ENCODE assay signal across 13 cellular contexts in the genomic region with DNA sequence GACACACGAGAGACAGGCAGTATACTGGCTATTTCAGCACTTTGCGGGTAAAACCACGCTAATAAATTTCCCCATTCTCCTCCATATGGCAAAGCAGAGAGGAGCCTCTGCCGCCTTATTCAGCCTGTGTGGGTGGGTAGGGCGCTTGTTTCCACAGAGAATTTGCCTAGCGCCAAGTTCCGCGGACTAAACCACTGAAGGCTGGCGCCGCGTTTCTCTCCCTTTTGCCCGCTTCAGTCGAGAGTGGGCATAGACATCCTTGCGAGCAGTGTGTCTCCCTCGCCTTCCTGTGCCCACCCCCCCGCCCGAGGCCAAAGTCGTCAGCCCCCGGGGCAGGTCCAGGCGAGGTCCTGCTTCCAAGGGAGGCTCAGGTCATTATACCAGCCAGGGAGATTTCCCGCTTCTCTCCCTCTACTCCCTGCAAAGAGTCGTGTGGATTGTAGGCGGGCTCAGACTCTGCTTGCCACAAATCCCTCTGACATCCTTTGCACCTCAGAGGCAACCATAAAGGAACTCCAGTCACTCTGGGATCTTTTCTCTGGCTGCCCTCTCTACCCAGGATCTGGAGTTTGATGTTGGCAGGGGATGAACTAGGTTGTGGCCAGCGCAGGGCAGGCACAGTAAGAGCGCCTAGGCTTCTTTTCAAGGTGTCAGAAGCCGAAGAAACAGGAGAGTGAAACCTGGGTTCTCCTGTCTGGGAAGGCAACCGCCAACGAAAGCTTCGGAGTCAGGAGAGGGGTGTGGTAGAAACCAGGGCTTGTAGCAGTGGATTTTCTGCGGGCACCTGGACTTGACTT. TPM values are rescaled to one million over a fixed set of nuclear protein-coding genes. Genes with fewer than 3 reads are reported as not detected.
DNase-seq lines count a peak whose midpoint lies in the region; ATAC-seq and TF ChIP-seq lines count a peak whose summit lies in the region.
"Had no signal": no experiment of that assay in that cellular context is flagged by ENCODE, and none has a peak within 500 bp of the region (broad histone marks: within the 10 kb centered on the region; RNA-seq: fewer than 3 reads in every experiment).

No MANE protein-coding gene starts in this region.

- H3K9me3 ChIP-seq in SK-N-SH = no peaks in the 10 kb centered on the region
- H3K9me3 ChIP-seq in trophoblast cell (ENCODE audit: insufficient read depth, low read depth, low read length) = peaks cover 14% of the 10 kb centered on the region
- no peaks in the 10 kb centered on the region for H3K9me3 ChIP-seq in uterus

- POLR2A ChIA-PET in SK-N-SH (lab: Yijun Ruan, JAX) = no interaction called here

- H2BK5ac ChIP-seq in trophoblast cell (ENCODE audit: low read depth, low read length, poor library complexity) = no peak overlapping the region

- no peak overlapping the region for H3K18ac ChIP-seq in trophoblast cell (ENCODE audit: low read length)

- H4K12ac ChIP-seq in trophoblast cell (ENCODE audit: low read depth, low read length) = no peak overlapping the region

- H3K4me3 ChIP-seq in SK-N-SH (ENCODE audit: low read depth in 2 of 2, low read length in 1 of 2) = peak overlapping the region in 1 of 2 experiments; percentile 24; a peak in 1 of 4 replicates
- H3K4me3 ChIP-seq in trophoblast cell (ENCODE audit: low read depth, low read length) = no peak overlapping the region
- no peak overlapping the region for H3K4me3 ChIP-seq in uterus
- H3K4me3 ChIP-seq: lung had no signal

- H3F3A ChIP-seq in SK-N-SH (replicated peaks; ENCODE audit: insufficient read depth) = no peaks in the 10 kb centered on the region

- DNase-seq in COLO668 (lab: John Stamatoyannopoulos, UW; ENCODE audit: unreplicated experiment) (peak; percentile 29), SK-N-SH (peak; percentile 58), left ventricle myocardium superior (no peak), trophoblast cell (no peak), epidermal melanocyte (ENCODE audit: insufficient read length, low spot score) (no peak), uterus (no peak), HCEC 1CT (no peak)
- DNase-seq: activated CD8-positive, alpha-beta T cell treated with anti-CD3 and anti-CD28 coated beads for 36 hours; amygdala; NCI-H1417; stimulated activated CD4-positive, alpha-beta T cell treated with anti-CD3 and anti-CD28 coated beads, Interleukin-1b, Interleukin-23, amount 100 ng/mL, for 48 hours had no signal

- H3K79me2 ChIP-seq in SK-N-SH (ENCODE audit: insufficient read depth) = no peaks in the 10 kb centered on the region
- H3K79me2 ChIP-seq in trophoblast cell (ENCODE audit: control insufficient read depth, insufficient read depth, low read length, poor library complexity) = no peaks in the 10 kb centered on the region

- no peak for TF ChIP-seq RAD21 in SK-N-SH (IDR thresholded peaks at IDR 0.05; ENCODE audit: low read length)

- TF ChIP-seq CTCF in SK-N-SH (IDR thresholded peaks at IDR 0.05) = no peak
- TF ChIP-seq CTCF in uterus (IDR thresholded peaks at IDR 0.05) = no peak

- no peaks in the 10 kb centered on the region for H3K79me1 ChIP-seq in trophoblast cell (ENCODE audit: low read length)

- H2AK5ac ChIP-seq in trophoblast cell (ENCODE audit: low read length) = no peak overlapping the region

- H3K14ac ChIP-seq in trophoblast cell (ENCODE audit: low read length) = no peak overlapping the region

- H4K8ac ChIP-seq in trophoblast cell (ENCODE audit: low read depth, low read length) = no peak overlapping the region

- H3K27ac ChIP-seq in SK-N-SH (ENCODE audit: low read depth in 2 of 2, low read length in 1 of 2) = no peak overlapping the region
- H3K27ac ChIP-seq in trophoblast cell (ENCODE audit: low read depth, low read length) = no peak overlapping the region
- no peak overlapping the region for H3K27ac ChIP-seq in uterus

- CTCF ChIA-PET in SK-N-SH (lab: Yijun Ruan, JAX) = interaction anchor here (0.6 to 1.8 kb wide), 3 partner anchors 13 to 316 kb away, joined by 4 to 7 read pairs (median 4); no protein-coding TSS in a partner anchor

- intact Hi-C loops in left ventricle myocardium superior (cut with micrococcal nuclease) (no loop called here), uterus (cut with DNase I; ENCODE audit: low total_unique reads) (loop anchor here (10.0 kb wide), 1 partner anchor 317 kb away; no protein-coding TSS in a partner anchor)

- ATAC-seq in left ventricle myocardium superior (peak; percentile 17), HG03135 (IDR thresholded peaks at IDR 0.05; ENCODE audit: unreplicated experiment) (no peak)
- ATAC-seq: activated CD8-positive, alpha-beta T cell treated with anti-CD3 and anti-CD28 coated beads for 36 hours had no signal

- no peak overlapping the region for H4K91ac ChIP-seq in trophoblast cell (ENCODE audit: low read depth, low read length)

- H3K4ac ChIP-seq in trophoblast cell (ENCODE audit: low read depth, low read length) = no peak overlapping the region

- H3K4me2 ChIP-seq in SK-N-SH (no peak overlapping the region), trophoblast cell (ENCODE audit: low read length) (peak overlapping the region; percentile 23)

- TF ChIP-seq POLR2A in uterus (IDR thresholded peaks at IDR 0.05) = no peak

- no peak for TF ChIP-seq EP300 in SK-N-SH (IDR thresholded peaks at IDR 0.05; ENCODE audit: borderline replicate concordance in 1 of 2, low read depth in 1 of 2, low read length in 1 of 2)

- H3K9me2 ChIP-seq in SK-N-SH = no peaks in the 10 kb centered on the region

- no peaks in the 10 kb centered on the region for H3K27me3 ChIP-seq in SK-N-SH (ENCODE audit: insufficient read depth)
- H3K27me3 ChIP-seq in trophoblast cell (ENCODE audit: insufficient read depth, low read length) = peaks cover 97% of the 10 kb centered on the region
- H3K27me3 ChIP-seq in uterus = peaks cover 7 to 44% of the 10 kb centered on the region in 2 donors

- H2BK12ac ChIP-seq in trophoblast cell (ENCODE audit: low read length) = no peak overlapping the region

- H3K23ac ChIP-seq in trophoblast cell (ENCODE audit: low read length) = no peak overlapping the region

- H3K9ac ChIP-seq in SK-N-SH (no peak overlapping the region), trophoblast cell (ENCODE audit: low read length) (peak overlapping the region; percentile 18)

- H4K20me1 ChIP-seq in SK-N-SH (ENCODE audit: insufficient read depth) = no peaks in the 10 kb centered on the region

- no peak overlapping the region for H2BK120ac ChIP-seq in trophoblast cell (ENCODE audit: insufficient read depth, low read length, poor library complexity)

- no peak overlapping the region for H2AFZ ChIP-seq in SK-N-SH (ENCODE audit: low read depth)
- no peak overlapping the region for H2AFZ ChIP-seq in trophoblast cell (ENCODE audit: insufficient read depth, low read length, poor library complexity)

- H3K4me1 ChIP-seq in SK-N-SH (ENCODE audit: control insufficient read depth in 1 of 2, insufficient read depth in 2 of 2, low read depth in 1 of 2, low read length in 1 of 2) (no peaks in the 10 kb centered on the region; a peak in 1 of 4 replicates), trophoblast cell (ENCODE audit: control insufficient read depth in 1 of 2, insufficient read depth in 2 of 2, low read length in 2 of 2) (peaks cover 6% of the 10 kb centered on the region in 2 experiments), uterus (no peaks in the 10 kb centered on the region)

- 65% methylated on average over 29 of the region's 30 CpGs for WGBS in SK-N-SH (ENCODE audit: low lambda C conversion rate)
- no CpG with 5 or more reads among the region's 30 CpGs for WGBS in trophoblast cell (ENCODE audit: extremely low coverage, insufficient coverage, insufficient read length)

- H3K36me3 ChIP-seq in SK-N-SH (replicated peaks in 1 of 2; ENCODE audit: control insufficient read depth in 1 of 2, insufficient read depth in 2 of 2, low read length in 1 of 2) (peaks cover 7 to 32% of the 10 kb centered on the region in 2 experiments), trophoblast cell (ENCODE audit: control insufficient read depth in 1 of 2, insufficient read depth in 2 of 2, low read length in 2 of 2) (no peaks in the 10 kb centered on the region), uterus (no peaks in the 10 kb centered on the region)

TF ChIP-seq in SK-N-SH, 30 proteins besides CTCF, POLR2A, EP300 and RAD21 (continues in another document):
- no peak for TF ChIP-seq RFX5 (IDR thresholded peaks at IDR 0.05; ENCODE audit: low read length)
- TF ChIP-seq MXI1 (IDR thresholded peaks at IDR 0.05; ENCODE audit: low read depth, low read length) = no peak
- TF ChIP-seq FOXJ3 (CRISPR knock-in tag; IDR thresholded peaks at IDR 0.05) = no peak
- TF ChIP-seq NRF1 (IDR thresholded peaks at IDR 0.05; ENCODE audit: low read depth, low read length) = no peak
- TF ChIP-seq YY1 (IDR thresholded peaks at IDR 0.05; ENCODE audit: low read depth) = no peak
- TF ChIP-seq EZH2phosphoT487 (IDR thresholded peaks at IDR 0.05; ENCODE audit: borderline replicate concordance, low read depth) = no peak
- no peak for TF ChIP-seq SIN3A (IDR thresholded peaks at IDR 0.05; ENCODE audit: borderline replicate concordance, low read depth, low read length)
- TF ChIP-seq GABPA (IDR thresholded peaks at IDR 0.05; ENCODE audit: low read depth) = no peak

RNA-seq across cellular contexts. Expression of a gene that starts 8.8 kb away (rescaled TPM):
- polyA plus RNA-seq in SK-N-SH (2012; rRNA removed) = 8.6 and 21.4 TPM in 2 replicates
- polyA plus RNA-seq in SK-N-SH (2012; cell fraction: cytosol; rRNA removed) = 11.7 TPM in 2 replicates
- 17.6 and 19.7 TPM in 2 replicates for polyA plus RNA-seq in SK-N-SH (2012; cell fraction: nucleus; rRNA removed)
- total RNA-seq in left ventricle myocardium superior (4.0 TPM), uterus (10 to 100 TPM in 1 of 4 donors, 1 to 10 TPM in 2, under 1 TPM in 1; 0.26 to 35.9 (median 7.0) TPM)
- 1.6 and 1.8 TPM in 2 replicates for polyA plus RNA-seq in trophoblast cell (2013)
- total RNA-seq: activated CD8-positive, alpha-beta T cell treated with anti-CD3 and anti-CD28 coated beads for 36 hours had no signal

Comparison
In these comparisons a context has a peak if more than half of its experiments do, and no peak if none do; other contexts are left out.
1. DNase-seq: peak in COLO668 (single experiment) and SK-N-SH (single experiment); none in left ventricle myocardium superior (single experiment), trophoblast cell (0 of 2), epidermal melanocyte (single experiment), uterus (0 of 2) and HCEC 1CT (single experiment).